ENCODE assay signal across 15 cellular contexts in the genomic region with DNA sequence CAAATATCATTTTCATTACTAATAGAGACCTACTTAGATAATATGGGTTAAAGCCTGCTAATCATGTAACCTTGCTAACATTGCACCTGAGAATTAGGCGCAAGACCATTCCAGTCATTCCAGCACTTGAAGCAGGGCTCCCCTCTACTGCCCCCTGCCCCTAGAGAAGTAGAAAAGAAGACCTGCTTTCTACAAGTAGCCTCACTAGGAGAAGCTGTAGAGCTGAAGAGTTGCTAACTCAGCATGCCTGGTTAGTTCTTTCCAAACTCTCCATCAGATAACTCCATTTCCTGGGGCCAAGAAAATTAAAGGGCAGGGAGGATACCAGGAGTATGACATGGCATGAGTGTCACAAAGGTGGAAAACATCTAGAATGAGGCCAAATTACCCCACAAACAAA. TPM values are rescaled to one million over a fixed set of nuclear protein-coding genes. Genes with fewer than 3 reads are reported as not detected.
"Had no signal": no experiment of that assay in that cellular context is flagged by ENCODE, and none has a peak within 500 bp of the region (broad histone marks: within the 10 kb centered on the region; RNA-seq: fewer than 3 reads in every experiment).

No MANE protein-coding gene starts in this region.

RNA-seq across cellular contexts. Expression of gene DEFB131A, which starts 14.2 kb away (rescaled TPM):
- total RNA-seq: activated CD4-positive, alpha-beta memory T cell treated with anti-CD3 and anti-CD28 coated beads, Interleukin-2, amount 10 ng/mL, durations not matched to agents 7 days and 5 days; activated CD4-positive, alpha-beta T cell treated with anti-CD3 and anti-CD28 coated beads, Interleukin-2, amount 10 ng/mL, durations not matched to agents 7 days and 5 days; activated naive CD4-positive, alpha-beta T cell treated with anti-CD3 and anti-CD28 coated beads, Interleukin-2, amount 50 U/mL, for 72 hours; activated naive CD8-positive, alpha-beta T cell treated with anti-CD3 and anti-CD28 coated beads, Interleukin-2, amount 10 ng/mL, durations not matched to agents 7 days and 5 days; activated T-cell treated with anti-CD3 and anti-CD28 coated beads, Interleukin-2, amount 50 U/mL, for 72 hours; ascending aorta; breast epithelium; cardiac muscle cell; colonic mucosa; dermis microvascular lymphatic vessel endothelial cell; esophagus muscularis mucosa; foreskin keratinocyte; gastrocnemius medialis; heart left ventricle; T-helper 1 cell treated with Interleukin-12 subunit alpha and Interleukin-12 subunit beta and Interleukin-4 antibody, amounts not matched to agents 30 ng/mL and 1 ng/mL, for 36 hours had no signal
- polyA plus RNA-seq: cardiac muscle cell, foreskin keratinocyte, heart left ventricle had no signal
